Comparison of ENCODE assay signal across 8 cellular contexts in genomic region chr1:56709269-56709880, GRCh38.
A peak's percentile ranks its signal among the peaks of the same experiment; 100 is the strongest.
DNase-seq lines count a peak whose midpoint lies in the region; ATAC-seq, FAIRE-seq and TF ChIP-seq lines count a peak whose summit lies in the region.

No MANE protein-coding gene starts in this region.

- no peaks in the 10 kb centered on the region for H3K9me3 ChIP-seq in keratinocyte (ENCODE audit: control insufficient read depth, low read depth, low read length)

- H3K79me2 ChIP-seq in keratinocyte (ENCODE audit: control insufficient read depth, insufficient read depth, low read length), result no peaks in the 10 kb centered on the region

- no peaks in the 10 kb centered on the region for H3K36me3 Mint-ChIP-seq in activated CD4-positive, alpha-beta T cell treated with anti-CD3 and anti-CD28 coated beads, Interleukin-2, amount 10 ng/mL, durations not matched to agents 24 days and 14 days (ENCODE audit: low read depth)
- peaks cover 24% of the 10 kb centered on the region for H3K36me3 Mint-ChIP-seq in type B pancreatic cell

- DNase-seq in activated CD4-positive, alpha-beta T cell treated with anti-CD3 and anti-CD28 coated beads, Interleukin-2, amount 10 ng/mL, durations not matched to agents 24 days and 14 days, result peak; percentile 57
- no peak for DNase-seq in activated CD4-positive, alpha-beta T cell treated with anti-CD3 and anti-CD28 coated beads for 48 hours
- DNase-seq in NCI-H460 (ENCODE audit: extremely low read depth, low read depth) (peak; percentile 58), brain microvascular endothelial cell (peak; percentile 39), keratinocyte (ENCODE audit: low read depth, low spot score) (no peak), type B pancreatic cell (ENCODE audit: extremely low spot score, unreplicated experiment) (no peak)
- no peak for DNase-seq in stimulated activated naive CD8-positive, alpha-beta T cell treated with anti-CD3 and anti-CD28 coated beads, Interleukin-15, amount 100 ng/mL, for 72 hours

- H3K9me1 ChIP-seq in keratinocyte (ENCODE audit: control insufficient read depth, extremely low read depth, insufficient read depth, low read length), result no peaks in the 10 kb centered on the region

- H3K27ac ChIP-seq in brain microvascular endothelial cell (no peak overlapping the region), keratinocyte (ENCODE audit: control insufficient read depth, insufficient read depth, low read length) (no peak overlapping the region)

- no peak overlapping the region for H3K9ac ChIP-seq in keratinocyte (ENCODE audit: control insufficient read depth, extremely low read depth, insufficient read depth, low read length)

- no peaks in the 10 kb centered on the region for H3K4me1 Mint-ChIP-seq in activated CD4-positive, alpha-beta T cell treated with anti-CD3 and anti-CD28 coated beads, Interleukin-2, amount 10 ng/mL, durations not matched to agents 24 days and 14 days
- H3K4me1 Mint-ChIP-seq in type B pancreatic cell (ENCODE audit: unreplicated experiment), result peaks cover 11% of the 10 kb centered on the region
- no peaks in the 10 kb centered on the region for H3K4me1 Mint-ChIP-seq in stimulated activated naive CD8-positive, alpha-beta T cell treated with anti-CD3 and anti-CD28 coated beads, Interleukin-15, amount 100 ng/mL, for 72 hours

- in situ Hi-C loops in brain microvascular endothelial cell (cut with HindIII; ENCODE audit: low pct_ligation_motif_present, low sequenced_read_pairs), result no loop called here

- H3K4me3 ChIP-seq in brain microvascular endothelial cell (ENCODE audit: low read depth, low read length), result no peak overlapping the region
- H3K4me3 ChIP-seq in keratinocyte (ENCODE audit: control insufficient read depth in 2 of 3, extremely low read depth in 1 of 3, insufficient read depth in 2 of 3, low read depth in 1 of 3, low read length in 3 of 3), result no peak overlapping the region

- FAIRE-seq in keratinocyte (lab: Jason Lieb, UNC), result peak; percentile 5

- no peak overlapping the region for H3K4me3 Mint-ChIP-seq in activated CD4-positive, alpha-beta T cell treated with anti-CD3 and anti-CD28 coated beads, Interleukin-2, amount 10 ng/mL, durations not matched to agents 24 days and 14 days
- peak overlapping the region; percentile 32 for H3K4me3 Mint-ChIP-seq in type B pancreatic cell
- H3K4me3 Mint-ChIP-seq in stimulated activated naive CD8-positive, alpha-beta T cell treated with anti-CD3 and anti-CD28 coated beads, Interleukin-15, amount 100 ng/mL, for 72 hours, result no peak overlapping the region

- H3K27me3 ChIP-seq in brain microvascular endothelial cell (replicated peaks), result no peaks in the 10 kb centered on the region
- no peaks in the 10 kb centered on the region for H3K27me3 ChIP-seq in keratinocyte (ENCODE audit: control insufficient read depth, extremely low read depth, insufficient read depth, low read length)

- no peak overlapping the region for H3K27ac Mint-ChIP-seq in activated CD4-positive, alpha-beta T cell treated with anti-CD3 and anti-CD28 coated beads, Interleukin-2, amount 10 ng/mL, durations not matched to agents 24 days and 14 days
- H3K27ac Mint-ChIP-seq in type B pancreatic cell, result no peak overlapping the region
- H3K27ac Mint-ChIP-seq in stimulated activated naive CD8-positive, alpha-beta T cell treated with anti-CD3 and anti-CD28 coated beads, Interleukin-15, amount 100 ng/mL, for 72 hours, result no peak overlapping the region

- H3K27me3 Mint-ChIP-seq in activated CD4-positive, alpha-beta T cell treated with anti-CD3 and anti-CD28 coated beads, Interleukin-2, amount 10 ng/mL, durations not matched to agents 24 days and 14 days, result peaks cover 6% of the 10 kb centered on the region
- H3K27me3 Mint-ChIP-seq in type B pancreatic cell, result no peaks in the 10 kb centered on the region
- peaks cover 18% of the 10 kb centered on the region for H3K27me3 Mint-ChIP-seq in stimulated activated naive CD8-positive, alpha-beta T cell treated with anti-CD3 and anti-CD28 coated beads, Interleukin-15, amount 100 ng/mL, for 72 hours

- dilution Hi-C loops in keratinocyte (cut with MboI; ENCODE audit: extremely low pct_ligation_motif_present, low sequenced_read_pairs), result no loop called here

- peak; percentile 63 for ATAC-seq in HG02885 (IDR thresholded peaks at IDR 0.05; ENCODE audit: poor library complexity, unreplicated experiment)
- ATAC-seq in stimulated activated naive CD8-positive, alpha-beta T cell treated with anti-CD3 and anti-CD28 coated beads, Interleukin-15, amount 100 ng/mL, for 72 hours, result no peak

- intact Hi-C loops in activated CD4-positive, alpha-beta T cell treated with anti-CD3 and anti-CD28 coated beads, Interleukin-2, amount 10 ng/mL, durations not matched to agents 24 days and 14 days (cut with micrococcal nuclease), result no loop called here

- H2AFZ ChIP-seq in keratinocyte (ENCODE audit: control insufficient read depth, low read length), result no peak overlapping the region

- no peak overlapping the region for H3K4me2 ChIP-seq in keratinocyte (ENCODE audit: control insufficient read depth, extremely low read depth, insufficient read depth, low read depth, low read length)

- H3K9me3 Mint-ChIP-seq in activated CD4-positive, alpha-beta T cell treated with anti-CD3 and anti-CD28 coated beads, Interleukin-2, amount 10 ng/mL, durations not matched to agents 24 days and 14 days, result no peaks in the 10 kb centered on the region
- H3K9me3 Mint-ChIP-seq in type B pancreatic cell, result no peaks in the 10 kb centered on the region
- H3K9me3 Mint-ChIP-seq in stimulated activated naive CD8-positive, alpha-beta T cell treated with anti-CD3 and anti-CD28 coated beads, Interleukin-15, amount 100 ng/mL, for 72 hours, result no peaks in the 10 kb centered on the region

- H3K36me3 ChIP-seq in brain microvascular endothelial cell (replicated peaks), result no peaks in the 10 kb centered on the region
- H3K36me3 ChIP-seq in keratinocyte (ENCODE audit: control insufficient read depth in 2 of 2, extremely low read depth in 1 of 2, insufficient read depth in 2 of 2, low read length in 2 of 2), result no peaks in the 10 kb centered on the region

- H3K4me1 ChIP-seq in keratinocyte (ENCODE audit: control insufficient read depth, extremely low read depth, insufficient read depth, low read length), result peaks cover 7% of the 10 kb centered on the region

- TF ChIP-seq CTCF in brain microvascular endothelial cell (IDR thresholded peaks at IDR 0.05; ENCODE audit: low read depth, low read length, missing control alignments) (peak; percentile 40), keratinocyte (optimal IDR thresholded peaks at IDR 0.05 in 1 of 3, IDR thresholded peaks at IDR 0.05 in 1 of 3, conservative IDR thresholded peaks at IDR 0.05 in 1 of 3; ENCODE audit: extremely low read depth in 1 of 3, insufficient read depth in 2 of 3, low read length in 3 of 3) (peak in 2 of 3 experiments; percentile 35 to 40), type B pancreatic cell (conservative IDR thresholded peaks at IDR 0.05) (peak; percentile 88)

- H4K20me1 ChIP-seq in keratinocyte (ENCODE audit: control insufficient read depth, extremely low read depth, insufficient read depth, low read length), result no peaks in the 10 kb centered on the region

Comparison
In these comparisons a context has a peak if more than half of its experiments do, and no peak if none do; other contexts are left out.
1. DNase-seq: peak in activated CD4-positive, alpha-beta T cell treated with anti-CD3 and anti-CD28 coated beads, Interleukin-2, amount 10 ng/mL, durations not matched to agents 24 days and 14 days (single experiment), NCI-H460 (single experiment) and brain microvascular endothelial cell (single experiment); none in activated CD4-positive, alpha-beta T cell treated with anti-CD3 and anti-CD28 coated beads for 48 hours (single experiment), keratinocyte (single experiment), type B pancreatic cell (single experiment) and stimulated activated naive CD8-positive, alpha-beta T cell treated with anti-CD3 and anti-CD28 coated beads, Interleukin-15, amount 100 ng/mL, for 72 hours (0 of 2).
2. CTCF ChIP-seq: peak in every context shown above with its lines; median percentile 88 in type B pancreatic cell; 40 in brain microvascular endothelial cell; 38 in keratinocyte.